ENCODE assay signal across 8 cellular contexts in genomic region chr4:78864405-78865024, GRCh38.
A peak's percentile ranks its signal among the peaks of the same experiment; 100 is the strongest.
DNase-seq lines count a peak whose midpoint lies in the region; ATAC-seq, FAIRE-seq and TF ChIP-seq lines count a peak whose summit lies in the region.

No MANE protein-coding gene starts in this region.

- H3K27me3 ChIP-seq in gastrocnemius medialis, result no peaks in the 10 kb centered on the region

- FAIRE-seq in A549 (lab: Jason Lieb, UNC), result no peak

- ATAC-seq in A549, result peak in 1 of 2 experiments; percentile 69; a peak in 3 of 6 replicates
- peak; percentile 62 for ATAC-seq in HG03432 (IDR thresholded peaks at IDR 0.05; ENCODE audit: unreplicated experiment)
- peak; percentile 70 for ATAC-seq in left ventricle myocardium superior
- ATAC-seq in gastrocnemius medialis, result peak; percentile 65 to 66

- peak; percentile 72 to 82 for TF ChIP-seq RAD21 in A549 (conservative IDR thresholded peaks at IDR 0.05 in 1 of 2, IDR thresholded peaks at IDR 0.05 in 1 of 2)

- no peak overlapping the region for H3K4me2 ChIP-seq in A549

- H3K27ac ChIP-seq in A549, result no peak overlapping the region
- no peak overlapping the region for H3K27ac ChIP-seq in gastrocnemius medialis

- H3K4me1 ChIP-seq in A549 (peaks cover 23% of the 10 kb centered on the region), gastrocnemius medialis (no peaks in the 10 kb centered on the region)

- no peak for TF ChIP-seq EP300 in A549 (IDR thresholded peaks at IDR 0.05)

- DNase-seq in A549 (ENCODE audit: low read depth in 1 of 2, low spot score in 1 of 2) (peak; percentile 18 to 76), NCI-H460 (ENCODE audit: extremely low read depth, low read depth) (peak; percentile 62), amniotic epithelial cell (ENCODE audit: low read depth) (peak; percentile 86), left ventricle myocardium superior (no peak), gastrocnemius medialis (no peak)
- no peak for DNase-seq in stimulated activated CD4-positive, alpha-beta T cell treated with anti-CD3 and anti-CD28 coated beads, Interleukin-12 subunit alpha, Interleukin-12 subunit beta, amount 100 ng/mL, for 4 hours

- TF ChIP-seq POLR2A in A549 (IDR thresholded peaks at IDR 0.05; ENCODE audit: low read length), result no peak
- TF ChIP-seq POLR2A in gastrocnemius medialis (IDR thresholded peaks at IDR 0.05), result no peak

- intact Hi-C loops in left ventricle myocardium superior (cut with micrococcal nuclease) (loop anchor here (2.0 to 10.0 kb wide), 3 partner anchors 220 to 900 kb away; no protein-coding TSS in a partner anchor), gastrocnemius medialis (cut with DNase I; ENCODE audit: low total_unique reads) (loop anchor here (1.0 to 10.0 kb wide), 4 partner anchors 87 to 907 kb away; partner anchors contain the start of gene BMP2K)

- H3K9me3 ChIP-seq in A549 (0 out of 3 replicates have a peak, but pooled peaks cover 3% of the 10 kb centered on the region), gastrocnemius medialis (no peaks in the 10 kb centered on the region)

- WGBS in A549 (ENCODE audit: missing lambda C conversion rate), result 30% methylated on average over 3 of the region's 3 CpGs

- TF ChIP-seq CTCF in A549 (IDR thresholded peaks at IDR 0.05) (peak; percentile 73), GM12872 (IDR thresholded peaks at IDR 0.05; ENCODE audit: insufficient read depth, low read depth, low read length) (peak; percentile 54; the same call in 2 of the 3 replicates), gastrocnemius medialis (IDR thresholded peaks at IDR 0.05 in 4 of 5, conservative IDR thresholded peaks at IDR 0.05 in 1 of 5) (peak; percentile 63 to 80 (median 71))

- CTCF ChIA-PET in A549 (lab: Yijun Ruan, JAX), result interaction anchor here (0.5 to 3.1 kb wide), 27 partner anchors 10 to 1326 kb away, joined by 3 to 28 read pairs (median 4); no protein-coding TSS in a partner anchor

- no peak overlapping the region for H3K4me3 ChIP-seq in A549
- H3K4me3 ChIP-seq in gastrocnemius medialis, result no peak overlapping the region

- POLR2A ChIA-PET in A549 (lab: Yijun Ruan, JAX), result no interaction called here

- H3K36me3 ChIP-seq in gastrocnemius medialis, result peaks cover 0 to 10% of the 10 kb centered on the region in 2 donors

- in situ Hi-C loops in gastrocnemius medialis (cut with MboI; ENCODE audit: low sequenced_read_pairs in 4 of 4), result loop anchor here in 3 of 4 donors (5.0 to 25.0 kb wide), 3 partner anchors 90 to 902 kb away; partner anchors contain the start of gene BMP2K (in 1 of the 3)

TF ChIP-seq in A549, 52 proteins besides CTCF, POLR2A, EP300 and RAD21:
- no peak for TF ChIP-seq NPAS2 (CRISPR knock-in tag; IDR thresholded peaks at IDR 0.05; ENCODE audit: borderline replicate concordance)
- TF ChIP-seq SMC3 (IDR thresholded peaks at IDR 0.05), result peak; percentile 70
- TF ChIP-seq CEBPB (IDR thresholded peaks at IDR 0.05), result peak in 1 of 2 experiments; percentile 55; a peak in 1 of 4 replicates

Comparison
In these comparisons a context has a peak if more than half of its experiments do, and no peak if none do; other contexts are left out.
1. DNase-seq: peak in A549 (2 of 2), NCI-H460 (single experiment) and amniotic epithelial cell (single experiment); none in left ventricle myocardium superior (single experiment), gastrocnemius medialis (0 of 2) and stimulated activated CD4-positive, alpha-beta T cell treated with anti-CD3 and anti-CD28 coated beads, Interleukin-12 subunit alpha, Interleukin-12 subunit beta, amount 100 ng/mL, for 4 hours (single experiment).
2. Peak in every context shown above with its lines, with median percentiles within 50 percentile points of each other: CTCF ChIP-seq.